In genomic region chr16:57087003-57087402, GRCh38 we compare ENCODE assay signal across 29 cellular contexts.
"Had no signal": no experiment of that assay in that cellular context is flagged by ENCODE, and none has a peak within 500 bp of the region (broad histone marks: within the 10 kb centered on the region; RNA-seq: fewer than 3 reads in every experiment).

No MANE protein-coding gene starts in this region.

- H3K27ac Mint-ChIP-seq: immature natural killer cell; natural killer cell; nephron progenitor cell; neural progenitor cell; progenitor cell of endocrine pancreas; stimulated activated memory B cell treated with anti-CD40 and anti-IgM and Interleukin-4, amounts not matched to agents 10 μg/mL and 1 μg/mL and 100 μg/mL, for 72 hours had no signal

- H3K4me3 Mint-ChIP-seq: immature natural killer cell; natural killer cell; nephron progenitor cell; neural progenitor cell; stimulated activated memory B cell treated with anti-CD40 and anti-IgM and Interleukin-4, amounts not matched to agents 10 μg/mL and 1 μg/mL and 100 μg/mL, for 72 hours had no signal

- H3K36me3 ChIP-seq: neural progenitor cell, ovary, right atrium auricular region, right lobe of liver, thyroid gland, upper lobe of right lung had no signal

- H3K9me3 ChIP-seq: left lung, lower lobe of right lung, neutrophil, ovary, right atrium auricular region, right lobe of liver, stomach, testis, thyroid gland, upper lobe of right lung had no signal

- H3K4me3 ChIP-seq: left lung, lower lobe of right lung, neural progenitor cell, ovary, right atrium auricular region, right lobe of liver, smooth muscle cell, stomach, testis, thyroid gland, upper lobe of right lung had no signal

- DNase-seq: hypothalamus; immature natural killer cell; kidney; left colon; left lung; lower lobe of right lung; mammary epithelial cell; mesenchymal stem cell; natural killer cell; nephron progenitor cell; occipital lobe; ovary; right lobe of liver; stimulated activated CD4-positive, alpha-beta T cell treated with anti-CD3 and anti-CD28 coated beads, Interleukin-1b, Interleukin-23, amount 100 ng/mL, for 48 hours; stimulated activated CD4-positive, alpha-beta T cell treated with anti-CD3 and anti-CD28 coated beads, Interleukin-2, amount 100 ng/mL, for 48 hours; stimulated activated CD4-positive, alpha-beta T cell treated with anti-CD3 and anti-CD28 coated beads, Interleukin-4, amount 100 ng/mL, for 4 hours; stimulated activated CD8-positive, alpha-beta memory T cell treated with anti-CD3 and anti-CD28 coated beads, Interleukin-4, amount 100 ng/mL, for 48 hours; stimulated activated naive CD8-positive, alpha-beta T cell treated with anti-CD3 and anti-CD28 coated beads, Interleukin-15, Interleukin-2, amounts not matched to agents 100 U/mL and 50 U/mL, for 24 hours; stomach; testis; thyroid gland; trophoblast cell; upper lobe of right lung had no signal

- H3K36me3 Mint-ChIP-seq: natural killer cell, neural progenitor cell had no signal

- H3K27me3 Mint-ChIP-seq: stimulated activated memory B cell treated with anti-CD40 and anti-IgM and Interleukin-4, amounts not matched to agents 10 μg/mL and 1 μg/mL and 100 μg/mL, for 72 hours had no signal

- H3K4me1 ChIP-seq: testis had no signal

- H3K27ac ChIP-seq: left lung, lower lobe of right lung, neural progenitor cell, neutrophil, ovary, right atrium auricular region, right lobe of liver, stomach, testis, thyroid gland, upper lobe of right lung had no signal

- H3K9me3 Mint-ChIP-seq: immature natural killer cell; natural killer cell; nephron progenitor cell; stimulated activated memory B cell treated with anti-CD40 and anti-IgM and Interleukin-4, amounts not matched to agents 10 μg/mL and 1 μg/mL and 100 μg/mL, for 72 hours had no signal

- H3K27me3 ChIP-seq: left lung, neutrophil, ovary, right atrium auricular region, right lobe of liver, testis, thyroid gland, upper lobe of right lung had no signal
